1 cellular context compared by ENCODE assay signal in genomic region chr16:31458835-31459721, GRCh38.
TF ChIP-seq lines count a peak whose summit lies in the region.

Gene ARMC5, plus strand, starts transcription at chr16:31459501. Its CDS starts 24 bp downstream, at chr16:31459525.

TF ChIP-seq in K562, 482 proteins besides CTCF, POLR2A, EP300 and RAD21 (continued from another document and continues in another):
- TF ChIP-seq ZNF408 (CRISPR knock-in tag; IDR thresholded peaks at IDR 0.05; ENCODE audit: low read depth), result no peak
- TF ChIP-seq NFXL1 (CRISPR knock-in tag; IDR thresholded peaks at IDR 0.05), result no peak
- no peak; the same call in 1 of the 2 replicates for TF ChIP-seq ZNF263 (CRISPR knock-in tag; IDR thresholded peaks at IDR 0.05; ENCODE audit: borderline replicate concordance)
- no peak; the same call in 1 of the 2 replicates for TF ChIP-seq FOXP1 (CRISPR knock-in tag; IDR thresholded peaks at IDR 0.05)
- TF ChIP-seq SMARCA5 (IDR thresholded peaks at IDR 0.05), result peak; percentile 18; the same call in 1 of the 2 replicates
- no peak for TF ChIP-seq PCBP2 (IDR thresholded peaks at IDR 0.05; ENCODE audit: low read depth, low read length, poor library complexity, severe bottlenecking)
- TF ChIP-seq CREB1 (IDR thresholded peaks at IDR 0.05), result peak; percentile 96
- peak; percentile 92 for TF ChIP-seq CREB1 (CRISPR knock-in tag; IDR thresholded peaks at IDR 0.05)
- TF ChIP-seq RNF2 (IDR thresholded peaks at IDR 0.05), result 0 out of 2 replicates have a peak, but pooled peaks have one; percentile 3
- TF ChIP-seq, protein P1, sequence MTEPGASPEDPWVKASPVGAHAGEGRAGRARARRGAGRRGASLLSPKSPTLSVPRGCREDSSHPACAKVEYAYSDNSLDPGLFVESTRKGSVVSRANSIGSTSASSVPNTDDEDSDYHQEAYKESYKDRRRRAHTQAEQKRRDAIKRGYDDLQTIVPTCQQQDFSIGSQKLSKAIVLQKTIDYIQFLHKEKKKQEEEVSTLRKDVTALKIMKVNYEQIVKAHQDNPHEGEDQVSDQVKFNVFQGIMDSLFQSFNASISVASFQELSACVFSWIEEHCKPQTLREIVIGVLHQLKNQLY (CRISPR knock-in tag; conservative IDR thresholded peaks at IDR 0.05), result peak in 1 of 2 experiments; percentile 15; a peak in 2 of 4 replicates
- TF ChIP-seq, protein P2, sequence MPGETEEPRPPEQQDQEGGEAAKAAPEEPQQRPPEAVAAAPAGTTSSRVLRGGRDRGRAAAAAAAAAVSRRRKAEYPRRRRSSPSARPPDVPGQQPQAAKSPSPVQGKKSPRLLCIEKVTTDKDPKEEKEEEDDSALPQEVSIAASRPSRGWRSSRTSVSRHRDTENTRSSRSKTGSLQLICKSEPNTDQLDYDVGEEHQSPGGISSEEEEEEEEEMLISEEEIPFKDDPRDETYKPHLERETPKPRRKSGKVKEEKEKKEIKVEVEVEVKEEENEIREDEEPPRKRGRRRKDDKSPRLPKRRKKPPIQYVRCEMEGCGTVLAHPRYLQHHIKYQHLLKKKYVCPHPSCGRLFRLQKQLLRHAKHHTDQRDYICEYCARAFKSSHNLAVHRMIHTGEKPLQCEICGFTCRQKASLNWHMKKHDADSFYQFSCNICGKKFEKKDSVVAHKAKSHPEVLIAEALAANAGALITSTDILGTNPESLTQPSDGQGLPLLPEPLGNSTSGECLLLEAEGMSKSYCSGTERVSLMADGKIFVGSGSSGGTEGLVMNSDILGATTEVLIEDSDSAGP (CRISPR knock-in tag; IDR thresholded peaks at IDR 0.05), result no peak
- no peak for TF ChIP-seq NCOA1 (IDR thresholded peaks at IDR 0.05; ENCODE audit: low read depth)
- peak; percentile 62 for TF ChIP-seq ZSCAN29 (IDR thresholded peaks at IDR 0.05)
- peak; percentile 55; the same call in 1 of the 2 replicates for TF ChIP-seq DEAF1 (CRISPR knock-in tag; IDR thresholded peaks at IDR 0.05)
- peak; percentile 32 to 38; a peak in 2 of 4 replicates for TF ChIP-seq NONO (IDR thresholded peaks at IDR 0.05; ENCODE audit: low read depth in 2 of 2, low read length in 1 of 2)
- TF ChIP-seq TEAD2 (tag; IDR thresholded peaks at IDR 0.05), result no peak
- TF ChIP-seq ZBTB8A (IDR thresholded peaks at IDR 0.05; ENCODE audit: partially characterized antibody), result no peak
- no peak for TF ChIP-seq ZBTB34 (CRISPR knock-in tag; IDR thresholded peaks at IDR 0.05)
- no peak; the same call in 1 of the 2 replicates for TF ChIP-seq KLF6 (CRISPR knock-in tag; IDR thresholded peaks at IDR 0.05; ENCODE audit: borderline replicate concordance)
- peak; percentile 47; the same call in 1 of the 2 replicates for TF ChIP-seq NBN (IDR thresholded peaks at IDR 0.05; ENCODE audit: low read depth)
- TF ChIP-seq LCOR (CRISPR knock-in tag; IDR thresholded peaks at IDR 0.05), result peak; percentile 90
- TF ChIP-seq DMBX1 (CRISPR knock-in tag; IDR thresholded peaks at IDR 0.05; ENCODE audit: borderline replicate concordance), result no peak
- TF ChIP-seq GTF2A2 (tag; IDR thresholded peaks at IDR 0.05), result no peak
- TF ChIP-seq GABPB1 (CRISPR knock-in tag; IDR thresholded peaks at IDR 0.05), result peak; percentile 91
- peak in 1 of 2 experiments; percentile 83; a peak in 2 of 4 replicates for TF ChIP-seq ZNF639 (CRISPR knock-in tag; conservative IDR thresholded peaks at IDR 0.05 in 1 of 2, IDR thresholded peaks at IDR 0.05 in 1 of 2)
- peak; percentile 26 to 77; a peak in 1 of 4 replicates for TF ChIP-seq TBL1XR1 (IDR thresholded peaks at IDR 0.05; ENCODE audit: low read length in 2 of 2)
- TF ChIP-seq ZNF354B (CRISPR knock-in tag; IDR thresholded peaks at IDR 0.05), result peak; percentile 22; the same call in 1 of the 2 replicates
- TF ChIP-seq POLR2AphosphoS5 (IDR thresholded peaks at IDR 0.05; ENCODE audit: control insufficient read depth, insufficient read depth, low read depth, low read length), result peak; percentile 77
- TF ChIP-seq SMAD4 (CRISPR knock-in tag; conservative IDR thresholded peaks at IDR 0.05), result peak; percentile 28
- 0 out of 2 replicates have a peak, but pooled peaks have one; percentile 58 for TF ChIP-seq NR3C1 (CRISPR knock-in tag; IDR thresholded peaks at IDR 0.05)
- peak; percentile 94 for TF ChIP-seq ZFX (CRISPR knock-in tag; IDR thresholded peaks at IDR 0.05)
- TF ChIP-seq ZC3H11A (IDR thresholded peaks at IDR 0.05; ENCODE audit: low read depth, low read length), result no peak
- TF ChIP-seq, protein P3, sequence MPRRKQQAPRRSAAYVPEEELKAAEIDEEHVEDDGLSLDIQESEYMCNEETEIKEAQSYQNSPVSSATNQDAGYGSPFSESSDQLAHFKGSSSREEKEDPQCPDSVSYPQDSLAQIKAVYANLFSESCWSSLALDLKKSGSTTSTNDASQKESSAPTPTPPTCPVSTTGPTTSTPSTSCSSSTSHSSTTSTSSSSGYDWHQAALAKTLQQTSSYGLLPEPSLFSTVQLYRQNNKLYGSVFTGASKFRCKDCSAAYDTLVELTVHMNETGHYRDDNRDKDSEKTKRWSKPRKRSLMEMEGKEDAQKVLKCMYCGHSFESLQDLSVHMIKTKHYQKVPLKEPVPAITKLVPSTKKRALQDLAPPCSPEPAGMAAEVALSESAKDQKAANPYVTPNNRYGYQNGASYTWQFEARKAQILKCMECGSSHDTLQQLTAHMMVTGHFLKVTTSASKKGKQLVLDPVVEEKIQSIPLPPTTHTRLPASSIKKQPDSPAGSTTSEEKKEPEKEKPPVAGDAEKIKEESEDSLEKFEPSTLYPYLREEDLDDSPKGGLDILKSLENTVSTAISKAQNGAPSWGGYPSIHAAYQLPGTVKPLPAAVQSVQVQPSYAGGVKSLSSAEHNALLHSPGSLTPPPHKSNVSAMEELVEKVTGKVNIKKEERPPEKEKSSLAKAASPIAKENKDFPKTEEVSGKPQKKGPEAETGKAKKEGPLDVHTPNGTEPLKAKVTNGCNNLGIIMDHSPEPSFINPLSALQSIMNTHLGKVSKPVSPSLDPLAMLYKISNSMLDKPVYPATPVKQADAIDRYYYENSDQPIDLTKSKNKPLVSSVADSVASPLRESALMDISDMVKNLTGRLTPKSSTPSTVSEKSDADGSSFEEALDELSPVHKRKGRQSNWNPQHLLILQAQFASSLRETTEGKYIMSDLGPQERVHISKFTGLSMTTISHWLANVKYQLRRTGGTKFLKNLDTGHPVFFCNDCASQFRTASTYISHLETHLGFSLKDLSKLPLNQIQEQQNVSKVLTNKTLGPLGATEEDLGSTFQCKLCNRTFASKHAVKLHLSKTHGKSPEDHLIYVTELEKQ (CRISPR knock-in tag; IDR thresholded peaks at IDR 0.05), result no peak
- no peak for TF ChIP-seq TFE3 (CRISPR knock-in tag; IDR thresholded peaks at IDR 0.05)
- TF ChIP-seq, protein P4, sequence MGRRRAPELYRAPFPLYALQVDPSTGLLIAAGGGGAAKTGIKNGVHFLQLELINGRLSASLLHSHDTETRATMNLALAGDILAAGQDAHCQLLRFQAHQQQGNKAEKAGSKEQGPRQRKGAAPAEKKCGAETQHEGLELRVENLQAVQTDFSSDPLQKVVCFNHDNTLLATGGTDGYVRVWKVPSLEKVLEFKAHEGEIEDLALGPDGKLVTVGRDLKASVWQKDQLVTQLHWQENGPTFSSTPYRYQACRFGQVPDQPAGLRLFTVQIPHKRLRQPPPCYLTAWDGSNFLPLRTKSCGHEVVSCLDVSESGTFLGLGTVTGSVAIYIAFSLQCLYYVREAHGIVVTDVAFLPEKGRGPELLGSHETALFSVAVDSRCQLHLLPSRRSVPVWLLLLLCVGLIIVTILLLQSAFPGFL (CRISPR knock-in tag; IDR thresholded peaks at IDR 0.05), result no peak
- peak; percentile 97 for TF ChIP-seq ELF2 (CRISPR knock-in tag; IDR thresholded peaks at IDR 0.05)
- TF ChIP-seq CBFB (CRISPR knock-in tag; IDR thresholded peaks at IDR 0.05), result 0 out of 2 replicates have a peak, but pooled peaks have one; percentile 85
- no peak for TF ChIP-seq TRIM28 (IDR thresholded peaks at IDR 0.05)
- TF ChIP-seq SFPQ (IDR thresholded peaks at IDR 0.05; ENCODE audit: low read depth, low read length), result no peak
- no peak for TF ChIP-seq NFYB (IDR thresholded peaks at IDR 0.05; ENCODE audit: extremely low read depth, insufficient read length)
- peak; percentile 58 for TF ChIP-seq ZBTB7A (IDR thresholded peaks at IDR 0.05; ENCODE audit: borderline replicate concordance, control insufficient read depth, low read depth, low read length)
- TF ChIP-seq ZNF23 (CRISPR knock-in tag; IDR thresholded peaks at IDR 0.05), result no peak
- peak in 1 of 3 experiments; percentile 83; a peak in 2 of 6 replicates for TF ChIP-seq ZBTB11 (CRISPR knock-in tag; IDR thresholded peaks at IDR 0.05)
